Comparison of ENCODE assay signal across 15 cellular contexts in the genomic region with DNA sequence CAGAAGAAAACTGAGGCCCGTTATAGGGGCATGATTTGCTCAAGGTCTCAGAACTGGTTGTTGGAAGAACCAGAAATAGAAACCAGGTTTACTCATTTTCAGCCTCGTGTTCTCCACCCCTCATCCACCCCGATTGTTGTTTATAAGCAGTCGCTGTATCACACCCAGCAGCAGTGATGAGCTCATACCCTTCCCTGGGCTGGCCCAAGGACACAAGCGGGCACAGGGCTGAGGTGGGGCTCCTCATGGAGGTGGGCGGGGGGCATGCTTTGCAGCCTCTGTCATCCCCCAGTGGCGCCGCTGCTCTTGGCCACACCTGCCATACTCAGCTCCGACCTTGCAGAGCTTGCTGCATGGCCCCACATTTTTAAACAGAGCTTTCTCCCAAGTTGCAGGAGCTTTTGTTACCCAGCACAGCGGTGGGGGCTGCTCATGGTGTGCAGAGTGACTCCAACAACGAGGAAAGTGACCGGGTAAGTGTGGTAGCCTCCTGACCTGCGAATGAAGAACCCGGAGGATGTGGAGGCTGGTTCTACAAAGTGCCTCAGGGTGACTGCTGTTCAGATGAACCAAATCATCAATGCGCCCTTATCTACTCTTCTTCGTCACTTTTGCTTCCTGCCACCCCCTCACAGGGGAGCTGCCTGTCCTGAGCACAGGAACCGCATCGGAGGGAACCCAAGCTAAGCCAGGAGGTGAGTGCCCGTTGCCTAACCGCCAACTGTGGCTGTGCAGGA. TPM values are rescaled to one million over a fixed set of nuclear protein-coding genes. Genes with fewer than 3 reads are reported as not detected.
DNase-seq lines count a peak whose midpoint lies in the region; ATAC-seq and TF ChIP-seq lines count a peak whose summit lies in the region.
"Had no signal": no experiment of that assay in that cellular context is flagged by ENCODE, and none has a peak within 500 bp of the region (broad histone marks: within the 10 kb centered on the region; RNA-seq: fewer than 3 reads in every experiment).

No MANE protein-coding gene starts in this region.

- no peaks in the 10 kb centered on the region for H3K36me3 ChIP-seq in GM06990 (ENCODE audit: control insufficient read depth, insufficient read depth, low read length)
- no peaks in the 10 kb centered on the region for H3K36me3 ChIP-seq in OCI-LY1 (ENCODE audit: insufficient read depth, low read length)
- H3K36me3 ChIP-seq in osteoblast (ENCODE audit: insufficient read depth, low read length), result no peaks in the 10 kb centered on the region
- H3K36me3 ChIP-seq: brain microvascular endothelial cell had no signal

- no peak for TF ChIP-seq CTCF in GM06990 (IDR thresholded peaks at IDR 0.05; ENCODE audit: insufficient read depth, low read length, poor library complexity, severe bottlenecking)
- no peak for TF ChIP-seq CTCF in OCI-LY1 (IDR thresholded peaks at IDR 0.05; ENCODE audit: low read length)
- TF ChIP-seq CTCF in osteoblast (IDR thresholded peaks at IDR 0.05; ENCODE audit: extremely low read depth, low read depth, low read length), result no peak

- H3K9me2 ChIP-seq in OCI-LY1 (ENCODE audit: low read depth, low read length), result no peaks in the 10 kb centered on the region

- POLR2A ChIA-PET in activated CD4-positive, alpha-beta memory T cell treated with anti-CD3 and anti-CD28 coated beads, Interleukin-2, amount 10 ng/mL, durations not matched to agents 7 days and 5 days (lab: Charles Lee), result interaction anchor here (0.9 to 2.5 kb wide), 8 partner anchors 9 to 457 kb away, joined by 3 to 20 read pairs (median 4); a partner anchor contains a TSS

- no peaks in the 10 kb centered on the region for H3K9me3 Mint-ChIP-seq in activated CD4-positive, alpha-beta memory T cell treated with anti-CD3 and anti-CD28 coated beads, Interleukin-2, amount 10 ng/mL, durations not matched to agents 7 days and 5 days
- no peaks in the 10 kb centered on the region for H3K9me3 Mint-ChIP-seq in effector memory CD8-positive, alpha-beta T cell
- H3K9me3 Mint-ChIP-seq: IgD-negative memory B cell had no signal

- H3K27me3 ChIP-seq in GM06990 (replicated peaks; ENCODE audit: control insufficient read depth, insufficient read depth, low read length) (no peaks in the 10 kb centered on the region), OCI-LY1 (ENCODE audit: insufficient read depth, low read length) (0 out of 2 replicates have a peak, but pooled peaks cover 6% of the 10 kb centered on the region), osteoblast (ENCODE audit: insufficient read depth, low read length) (no peaks in the 10 kb centered on the region)
- H3K27me3 ChIP-seq: brain microvascular endothelial cell had no signal

- peak; percentile 20 for DNase-seq in GM06990 (ENCODE audit: extremely low read depth, insufficient read length)
- peak; percentile 55 for DNase-seq in activated CD4-positive, alpha-beta memory T cell treated with anti-CD3 and anti-CD28 coated beads, Interleukin-2, amount 10 ng/mL, durations not matched to agents 7 days and 5 days
- no peak for DNase-seq in effector memory CD8-positive, alpha-beta T cell
- DNase-seq in NCI-H526 (lab: John Stamatoyannopoulos, UW), result no peak
- DNase-seq in osteoblast (ENCODE audit: insufficient read length, low spot score, missing footprints), result no peak
- no peak for DNase-seq in COR-L47 (lab: John Stamatoyannopoulos, UW)
- DNase-seq: brain microvascular endothelial cell, DMS79 treated with DMSO at 0.1 percent for 48 hours, left ventricle myocardium superior, NCI-H1417 treated with DMSO at 0.1 percent for 48 hours, NCI-H510A had no signal

- H4K20me1 ChIP-seq in OCI-LY1 (ENCODE audit: insufficient read depth, low read length), result no peaks in the 10 kb centered on the region
- H4K20me1 ChIP-seq in osteoblast (ENCODE audit: insufficient read depth, low read length), result no peaks in the 10 kb centered on the region

- H3K79me2 ChIP-seq in OCI-LY1 (ENCODE audit: insufficient read depth, low read length) (no peaks in the 10 kb centered on the region; the same call in 1 of the 2 replicates), osteoblast (ENCODE audit: insufficient read depth, low read length) (no peaks in the 10 kb centered on the region)

- peaks cover 49% of the 10 kb centered on the region for H3K4me1 Mint-ChIP-seq in activated CD4-positive, alpha-beta memory T cell treated with anti-CD3 and anti-CD28 coated beads, Interleukin-2, amount 10 ng/mL, durations not matched to agents 7 days and 5 days
- H3K4me1 Mint-ChIP-seq in effector memory CD8-positive, alpha-beta T cell (ENCODE audit: low read depth in 2 of 2), result peaks cover 0 to 2% of the 10 kb centered on the region in 2 donors
- H3K4me1 Mint-ChIP-seq: IgD-negative memory B cell had no signal

- peaks cover 1% of the 10 kb centered on the region for H3K27me3 Mint-ChIP-seq in activated CD4-positive, alpha-beta memory T cell treated with anti-CD3 and anti-CD28 coated beads, Interleukin-2, amount 10 ng/mL, durations not matched to agents 7 days and 5 days
- H3K27me3 Mint-ChIP-seq in effector memory CD8-positive, alpha-beta T cell, result peaks cover 28 to 59% of the 10 kb centered on the region in 2 donors

- H2AFZ ChIP-seq in OCI-LY1 (ENCODE audit: low read length) (no peak overlapping the region), osteoblast (ENCODE audit: low read length) (no peak overlapping the region)

- no peaks in the 10 kb centered on the region for H3K9me3 ChIP-seq in OCI-LY1 (ENCODE audit: low read length)
- H3K9me3 ChIP-seq in osteoblast (ENCODE audit: low read depth, low read length), result no peaks in the 10 kb centered on the region

- H3K4me1 ChIP-seq in OCI-LY1 (ENCODE audit: insufficient read depth, low read length, severe bottlenecking) (peaks cover 53% of the 10 kb centered on the region), osteoblast (ENCODE audit: insufficient read depth, low read length) (no peaks in the 10 kb centered on the region)

- H3K27ac ChIP-seq in OCI-LY1 (ENCODE audit: low read depth, low read length, poor library complexity, severe bottlenecking), result peak overlapping the region; percentile 80
- H3K27ac ChIP-seq in osteoblast (ENCODE audit: low read depth, low read length), result no peak overlapping the region
- H3K27ac ChIP-seq: brain microvascular endothelial cell had no signal

- peak overlapping the region; percentile 78 for H3K4me3 Mint-ChIP-seq in activated CD4-positive, alpha-beta memory T cell treated with anti-CD3 and anti-CD28 coated beads, Interleukin-2, amount 10 ng/mL, durations not matched to agents 7 days and 5 days
- peak overlapping the region; percentile 27 to 61 for H3K4me3 Mint-ChIP-seq in effector memory CD8-positive, alpha-beta T cell

- H3K27ac Mint-ChIP-seq in activated CD4-positive, alpha-beta memory T cell treated with anti-CD3 and anti-CD28 coated beads, Interleukin-2, amount 10 ng/mL, durations not matched to agents 7 days and 5 days, result peak overlapping the region; percentile 85
- H3K27ac Mint-ChIP-seq in effector memory CD8-positive, alpha-beta T cell, result no peak overlapping the region

- H3K4me3 ChIP-seq in GM06990 (replicated peaks; ENCODE audit: low read depth, low read length) (no peak overlapping the region), OCI-LY1 (ENCODE audit: low read depth, low read length, poor library complexity, severe bottlenecking) (peak overlapping the region; percentile 65), osteoblast (ENCODE audit: insufficient read depth, low read length) (no peak overlapping the region)

- peak overlapping the region; percentile 49 for H3K4me2 ChIP-seq in OCI-LY1 (ENCODE audit: low read length)
- H3K4me2 ChIP-seq in osteoblast (ENCODE audit: insufficient read depth, low read length), result no peak overlapping the region

- no peaks in the 10 kb centered on the region for H3K36me3 Mint-ChIP-seq in activated CD4-positive, alpha-beta memory T cell treated with anti-CD3 and anti-CD28 coated beads, Interleukin-2, amount 10 ng/mL, durations not matched to agents 7 days and 5 days (ENCODE audit: low read depth)
- H3K36me3 Mint-ChIP-seq in effector memory CD8-positive, alpha-beta T cell (ENCODE audit: insufficient read depth), result no peaks in the 10 kb centered on the region
- H3K36me3 Mint-ChIP-seq: IgD-negative memory B cell had no signal

- CTCF ChIA-PET in activated CD4-positive, alpha-beta memory T cell treated with anti-CD3 and anti-CD28 coated beads, Interleukin-2, amount 10 ng/mL, durations not matched to agents 7 days and 5 days (lab: Charles Lee), result interaction anchor here (0.6 to 3.3 kb wide), 3 partner anchors 9 to 22 kb away, joined by 3 to 26 read pairs (median 5); no protein-coding TSS in a partner anchor

- H3K9ac ChIP-seq in OCI-LY1 (ENCODE audit: low read length), result peak overlapping the region; percentile 68

- H3F3A ChIP-seq in OCI-LY1 (ENCODE audit: insufficient read depth, low read length), result no peaks in the 10 kb centered on the region

- peak; percentile 42 for ATAC-seq in effector memory CD8-positive, alpha-beta T cell (replicated peaks)
- no peak for ATAC-seq in HG03354 (IDR thresholded peaks at IDR 0.05; ENCODE audit: poor library complexity, severe bottlenecking, unreplicated experiment)
- ATAC-seq: left ventricle myocardium superior had no signal

RNA-seq across cellular contexts. Expression of a gene that starts 43.5 kb away (rescaled TPM):
- total RNA-seq in activated CD4-positive, alpha-beta memory T cell treated with anti-CD3 and anti-CD28 coated beads, Interleukin-2, amount 10 ng/mL, durations not matched to agents 7 days and 5 days, result not detected
- total RNA-seq in osteoblast, result under 0.01 TPM in 1 of 2 replicates, not detected in the other
- total RNA-seq: left ventricle myocardium superior, urinary bladder had no signal

Comparison
In these comparisons a context has a peak if more than half of its experiments do, and no peak if none do; other contexts are left out.
1. DNase-seq: peak in GM06990 (single experiment) and activated CD4-positive, alpha-beta memory T cell treated with anti-CD3 and anti-CD28 coated beads, Interleukin-2, amount 10 ng/mL, durations not matched to agents 7 days and 5 days (single experiment); none in effector memory CD8-positive, alpha-beta T cell (0 of 3), NCI-H526 (0 of 2), osteoblast (single experiment) and COR-L47 (single experiment).